8 cellular contexts compared by ENCODE assay signal in the genomic region with DNA sequence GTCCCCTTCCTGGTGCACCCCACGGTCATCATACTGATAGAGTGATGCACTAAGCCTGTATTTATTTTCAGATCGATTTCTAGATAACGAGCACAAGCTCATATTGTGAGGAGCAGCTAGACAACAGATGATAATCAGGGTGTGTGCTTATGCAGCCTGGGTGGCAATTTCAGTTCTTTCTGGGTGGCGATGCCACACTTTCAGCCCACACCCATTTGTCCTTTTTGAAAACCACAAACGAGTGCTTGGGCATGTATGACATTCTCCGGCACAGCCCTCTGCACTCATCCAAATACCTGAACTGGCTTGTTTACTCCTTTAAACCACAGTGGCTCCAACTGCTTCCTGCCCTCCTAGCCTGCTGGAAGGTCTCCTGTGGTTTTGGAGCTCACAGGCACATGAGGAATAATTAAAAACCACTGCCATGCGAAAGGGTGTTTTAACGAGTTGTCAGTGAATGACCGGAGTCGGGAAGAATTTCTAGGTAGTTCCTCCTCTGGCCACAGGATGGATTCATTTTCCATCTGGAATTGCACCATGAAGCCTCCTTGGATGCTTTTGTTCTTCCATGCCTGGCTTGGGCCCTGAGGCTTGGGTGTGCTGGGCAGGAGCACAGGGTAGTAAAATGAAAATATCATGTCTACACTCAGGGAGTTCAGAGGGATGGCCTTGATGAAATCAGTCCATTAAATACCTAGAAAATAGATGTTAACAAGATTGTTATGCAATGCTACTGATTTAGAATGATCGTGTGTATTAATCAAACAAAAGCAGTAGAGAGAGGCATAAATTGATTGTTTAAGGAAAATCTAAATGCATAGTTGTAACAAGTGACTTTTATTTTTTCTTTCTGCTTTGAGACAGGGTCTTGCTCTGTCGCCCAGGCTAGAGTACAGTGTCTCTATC. TPM values are rescaled to one million over a fixed set of nuclear protein-coding genes. Genes with fewer than 3 reads are reported as not detected.
DNase-seq lines count a peak whose midpoint lies in the region; ATAC-seq and TF ChIP-seq lines count a peak whose summit lies in the region.

No MANE protein-coding gene starts in this region.

- no peaks in the 10 kb centered on the region for H3K9me3 Mint-ChIP-seq in natural killer cell

- H3K36me3 Mint-ChIP-seq in natural killer cell, result no peaks in the 10 kb centered on the region

- intact Hi-C loops in natural killer cell (cut with micrococcal nuclease) (no loop called here), dorsolateral prefrontal cortex (cut with DNase I) (loop anchor here in 1 of 2 donors (10.0 kb wide), 1 partner anchor 816 kb away; no protein-coding TSS in a partner anchor), ascending aorta (cut with DNase I) (no loop called here)

- DNase-seq in NOMO-1 treated with DMSO at 0.1 percent for 48 hours (lab: John Stamatoyannopoulos, UW; ENCODE audit: unreplicated experiment), result peak; percentile 12
- no peak for DNase-seq in NOMO-1 (lab: John Stamatoyannopoulos, UW; ENCODE audit: unreplicated experiment in 2 of 2)
- peak; percentile 44 for DNase-seq in NCI-H460 (ENCODE audit: extremely low read depth, low read depth)
- DNase-seq in central memory CD4-positive, alpha-beta T cell, result peak; percentile 72
- no peak for DNase-seq in natural killer cell
- no peak for DNase-seq in dorsolateral prefrontal cortex
- DNase-seq in ascending aorta (ENCODE audit: low spot score in 2 of 2), result no peak
- DNase-seq in NOMO-1 treated with dmso at 0.1 percent for 144 hours (lab: John Stamatoyannopoulos, UW; ENCODE audit: unreplicated experiment), result no peak

- TF ChIP-seq CTCF in natural killer cell (IDR thresholded peaks at IDR 0.05) (no peak), dorsolateral prefrontal cortex (IDR thresholded peaks at IDR 0.05 in 54 of 56, conservative IDR thresholded peaks at IDR 0.05 in 2 of 56; ENCODE audit: low read depth in 1 of 56, partially characterized antibody in 56 of 56) (peak in 6 of 56 donors; percentile 10 to 31 (median 17)), ascending aorta (IDR thresholded peaks at IDR 0.05) (no peak)

- no peaks in the 10 kb centered on the region for H3K9me3 ChIP-seq in ascending aorta

- no peaks in the 10 kb centered on the region for H3K36me3 ChIP-seq in ascending aorta

- H3K4me3 ChIP-seq in dorsolateral prefrontal cortex (no peak overlapping the region), ascending aorta (no peak overlapping the region)

- H3K4me3 Mint-ChIP-seq in natural killer cell, result peak overlapping the region; percentile 75

- peak overlapping the region; percentile 71 to 83 for H3K27ac Mint-ChIP-seq in natural killer cell

- H3K27ac ChIP-seq in dorsolateral prefrontal cortex (no peak overlapping the region), ascending aorta (no peak overlapping the region)

- H3K27me3 Mint-ChIP-seq in natural killer cell (ENCODE audit: low read depth in 2 of 2), result no peaks in the 10 kb centered on the region

- peaks cover 0 to 3% of the 10 kb centered on the region in 2 donors for H3K4me1 ChIP-seq in ascending aorta

- H3K27me3 ChIP-seq in dorsolateral prefrontal cortex, result peaks cover 0 to 9% (median 0%) of the 10 kb centered on the region in 45 donors
- H3K27me3 ChIP-seq in ascending aorta, result no peaks in the 10 kb centered on the region

- peak; percentile 21 to 42 (median 34) for ATAC-seq in natural killer cell

- peaks cover 48 to 49% of the 10 kb centered on the region in 2 donors for H3K4me1 Mint-ChIP-seq in natural killer cell

RNA-seq across cellular contexts. Expression of a gene that starts 52.4 kb away (rescaled TPM):
- total RNA-seq in NCI-H460 (2014; rRNA removed; shearing (Covaris generic)), result 611 and 693 TPM in 2 replicates
- 555 and 788 TPM in 2 replicates for polyA plus RNA-seq in NCI-H460 (2014; cell fraction: nucleus; rRNA removed)
- total RNA-seq in natural killer cell, result 100 to 1,000 TPM; 175 to 280 (median 202) TPM
- 100 to 1,000 TPM in 30 of 120 experiments, 10 to 100 TPM in 90; 45.5 to 146 (median 82.5) TPM for total RNA-seq in dorsolateral prefrontal cortex
- 569 TPM for total RNA-seq in ascending aorta

Comparison
In these comparisons a context has a peak if more than half of its experiments do, and no peak if none do; other contexts are left out.
1. DNase-seq: peak in NOMO-1 treated with DMSO at 0.1 percent for 48 hours (single experiment), NCI-H460 (single experiment) and central memory CD4-positive, alpha-beta T cell (single experiment); none in NOMO-1 (0 of 2), natural killer cell (single experiment), dorsolateral prefrontal cortex (0 of 10), ascending aorta (0 of 2) and NOMO-1 treated with dmso at 0.1 percent for 144 hours (single experiment).